In genomic region chr14:38207342-38207741, GRCh38 we compare ENCODE assay signal across 1 cellular context.
TF ChIP-seq lines count a peak whose summit lies in the region.

No MANE protein-coding gene starts in this region.

TF ChIP-seq in HepG2, 621 proteins besides CTCF, POLR2A, EP300 and RAD21:
- TF ChIP-seq AKAP8 (CRISPR knock-in tag; IDR thresholded peaks at IDR 0.05) (no peak), ZNF614 (CRISPR knock-in tag; IDR thresholded peaks at IDR 0.05; ENCODE audit: borderline replicate concordance) (no peak), EZH2 (conservative IDR thresholded peaks at IDR 0.05; ENCODE audit: low read depth, low read length) (0 out of 2 replicates have a peak, but pooled peaks have one; percentile 18), ZNF75D (CRISPR knock-in tag; IDR thresholded peaks at IDR 0.05; ENCODE audit: borderline replicate concordance) (no peak), ZNF3 (CRISPR knock-in tag; IDR thresholded peaks at IDR 0.05) (no peak), TCF12 (IDR thresholded peaks at IDR 0.05) (no peak), TCF12 (CRISPR knock-in tag; IDR thresholded peaks at IDR 0.05) (no peak), CEBPB (IDR thresholded peaks at IDR 0.05; ENCODE audit: borderline replicate concordance, low read depth, low read length) (no peak)
TF ChIP-seq in HepG2: peak in this region for 1.
